ENCODE assay signal across 12 cellular contexts in genomic region chr13:20402881-20403280, GRCh38.
"Had no signal": no experiment of that assay in that cellular context is flagged by ENCODE, and none has a peak within 500 bp of the region (broad histone marks: within the 10 kb centered on the region; RNA-seq: fewer than 3 reads in every experiment).

No MANE protein-coding gene starts in this region.

- H3K27ac ChIP-seq: ovary, SJSA1, upper lobe of right lung had no signal

- ATAC-seq: activated CD4-positive, CD25-positive, alpha-beta regulatory T cell treated with anti-CD3 and anti-CD28 coated beads, Interleukin-2, amount 50 U/mL, for 24 hours; left cardiac atrium; stimulated activated memory B cell treated with anti-CD40 and anti-IgM and Interleukin-4, amounts not matched to agents 10 μg/mL and 1 μg/mL and 100 μg/mL, for 72 hours; upper lobe of right lung had no signal

- H3K36me3 ChIP-seq: ovary, SJSA1, upper lobe of right lung had no signal

- DNase-seq: activated CD4-positive, alpha-beta T cell treated with anti-CD3 and anti-CD28 coated beads, Interleukin-2, amount 50 U/mL, for 1 hour; activated naive CD4-positive, alpha-beta T cell treated with anti-CD3 and anti-CD28 coated beads, Interleukin-2, amount 50 U/mL, for 16 hours; immature natural killer cell; left cardiac atrium; upper lobe of right lung had no signal

- FAIRE-seq: frontal cortex had no signal

- H3K27me3 ChIP-seq: ovary, SJSA1, upper lobe of right lung had no signal

- H3K27ac Mint-ChIP-seq: immature natural killer cell; stimulated activated memory B cell treated with anti-CD40 and anti-IgM and Interleukin-4, amounts not matched to agents 10 μg/mL and 1 μg/mL and 100 μg/mL, for 72 hours had no signal

- H3K4me3 ChIP-seq: lung, ovary, SJSA1, upper lobe of right lung had no signal

- H3K9me3 Mint-ChIP-seq: immature natural killer cell; neural crest cell; stimulated activated memory B cell treated with anti-CD40 and anti-IgM and Interleukin-4, amounts not matched to agents 10 μg/mL and 1 μg/mL and 100 μg/mL, for 72 hours had no signal

- H3K4me1 Mint-ChIP-seq: neural crest cell; stimulated activated memory B cell treated with anti-CD40 and anti-IgM and Interleukin-4, amounts not matched to agents 10 μg/mL and 1 μg/mL and 100 μg/mL, for 72 hours had no signal

- H3K4me3 Mint-ChIP-seq: immature natural killer cell; neural crest cell; stimulated activated memory B cell treated with anti-CD40 and anti-IgM and Interleukin-4, amounts not matched to agents 10 μg/mL and 1 μg/mL and 100 μg/mL, for 72 hours had no signal

- H3K27me3 Mint-ChIP-seq: stimulated activated memory B cell treated with anti-CD40 and anti-IgM and Interleukin-4, amounts not matched to agents 10 μg/mL and 1 μg/mL and 100 μg/mL, for 72 hours had no signal

- H3K4me1 ChIP-seq: SJSA1, upper lobe of right lung had no signal

- H3K9me3 ChIP-seq: ovary, SJSA1, upper lobe of right lung had no signal
